In the genomic region with DNA sequence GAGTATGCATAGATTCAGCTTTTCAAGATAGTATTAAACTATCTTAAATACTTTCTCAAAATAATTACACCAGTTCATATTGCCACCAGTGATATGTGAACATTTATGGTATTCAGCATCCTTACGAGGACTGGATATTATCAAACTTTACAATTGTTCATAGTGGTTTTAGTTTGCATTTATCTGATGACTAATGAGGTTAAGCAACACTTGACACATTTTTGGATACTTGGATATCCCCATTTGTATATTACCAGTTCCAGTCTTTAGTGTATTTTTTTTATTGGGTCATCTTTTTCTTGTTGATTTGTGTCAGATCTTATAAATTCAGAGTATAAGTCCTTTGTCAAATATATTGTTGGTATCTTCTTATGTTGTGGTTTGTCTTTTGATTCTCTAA, we compare ENCODE assay signal across 14 cellular contexts.
DNase-seq lines count a peak whose midpoint lies in the region; ATAC-seq and TF ChIP-seq lines count a peak whose summit lies in the region.
"Had no signal": no experiment of that assay in that cellular context is flagged by ENCODE, and none has a peak within 500 bp of the region (broad histone marks: within the 10 kb centered on the region; RNA-seq: fewer than 3 reads in every experiment).

No MANE protein-coding gene starts in this region.

- H2BK120ac ChIP-seq in mesenchymal stem cell (ENCODE audit: low read depth, low read length), result no peak overlapping the region

- no peak overlapping the region for H3K27ac ChIP-seq in mesenchymal stem cell (ENCODE audit: low read length, poor library complexity, severe bottlenecking)
- no peak overlapping the region for H3K27ac ChIP-seq in GM23338 (ENCODE audit: low read depth)
- H3K27ac ChIP-seq: BLaER1 treated with 17β-estradiol and CSF1 and Interleukin-3, amounts not matched to agents 10 nM and 100 nM; HL-60 had no signal

- H2BK15ac ChIP-seq in mesenchymal stem cell (ENCODE audit: low read depth, poor library complexity, severe bottlenecking), result no peak overlapping the region

- H4K20me1 ChIP-seq in GM23338 (replicated peaks; ENCODE audit: insufficient read depth), result no peaks in the 10 kb centered on the region
- H4K20me1 ChIP-seq: BLaER1 treated with 17β-estradiol and CSF1 and Interleukin-3, amounts not matched to agents 10 nM and 100 nM had no signal

- H3K4me3 ChIP-seq in astrocyte of the cerebellum (ENCODE audit: low read depth, low read length) (no peak overlapping the region), fibroblast of mammary gland (ENCODE audit: control insufficient read depth, low read depth, low read length) (no peak overlapping the region), mesenchymal stem cell (ENCODE audit: insufficient read depth in 1 of 2, low read depth in 1 of 2, low read length in 2 of 2) (no peak overlapping the region), GM23338 (no peak overlapping the region)
- H3K4me3 ChIP-seq: BLaER1 treated with 17β-estradiol and CSF1 and Interleukin-3, amounts not matched to agents 10 nM and 100 nM; GM12878 had no signal

- TF ChIP-seq CTCF in astrocyte of the cerebellum (IDR thresholded peaks at IDR 0.05; ENCODE audit: low read depth, low read length, missing control alignments), result no peak
- TF ChIP-seq CTCF in fibroblast of mammary gland (conservative IDR thresholded peaks at IDR 0.05; ENCODE audit: control insufficient read depth, insufficient read depth, low read depth, low read length), result no peak
- no peak for TF ChIP-seq CTCF in GM23338 (conservative IDR thresholded peaks at IDR 0.05; ENCODE audit: low read depth in 2 of 2)

- no peaks in the 10 kb centered on the region for H3K27me3 ChIP-seq in mesenchymal stem cell (ENCODE audit: control insufficient read depth in 1 of 2, insufficient read depth in 1 of 2, low read length in 2 of 2)
- H3K27me3 ChIP-seq in GM23338 (ENCODE audit: insufficient read depth), result no peaks in the 10 kb centered on the region
- H3K27me3 ChIP-seq: BLaER1 treated with 17β-estradiol and CSF1 and Interleukin-3, amounts not matched to agents 10 nM and 100 nM had no signal

- H3K9me3 ChIP-seq in mesenchymal stem cell (ENCODE audit: control insufficient read depth, low read length), result no peaks in the 10 kb centered on the region
- H3K9me3 ChIP-seq: BLaER1 treated with 17β-estradiol and CSF1 and Interleukin-3, amounts not matched to agents 10 nM and 100 nM had no signal

- peak; percentile 6 for DNase-seq in HS-5 (ENCODE audit: low read depth)
- DNase-seq in astrocyte of the cerebellum (ENCODE audit: low read depth), result peak; percentile 2
- DNase-seq in fibroblast of mammary gland (ENCODE audit: low read depth), result peak; percentile 66
- DNase-seq in mesenchymal stem cell, result peak; percentile 6
- no peak for DNase-seq in GM23338 (ENCODE audit: low spot score)
- DNase-seq in T-helper 9 cell, result no peak
- DNase-seq in SHP77 treated with DMSO at 0.1 percent for 48 hours (lab: John Stamatoyannopoulos, UW), result no peak
- DNase-seq: ACHN; CD4-positive, CD25-positive, alpha-beta regulatory T cell; DMS 273 treated with DMSO at 0.1 percent for 48 hours had no signal

- no peaks in the 10 kb centered on the region for H3F3A ChIP-seq in GM23338 (replicated peaks; ENCODE audit: low read depth)

- WGBS in mesenchymal stem cell, result no CpG with 5 or more reads among the region's 1 CpG

- H3K9me2 ChIP-seq in GM23338 (ENCODE audit: insufficient read depth), result no peaks in the 10 kb centered on the region

- no peaks in the 10 kb centered on the region for H3K4me1 Mint-ChIP-seq in GM23338
- H3K4me1 Mint-ChIP-seq: CD4-positive, CD25-positive, alpha-beta regulatory T cell had no signal

- no peak overlapping the region for H3K9ac ChIP-seq in mesenchymal stem cell (ENCODE audit: low read length)
- H3K9ac ChIP-seq: BLaER1 treated with 17β-estradiol and CSF1 and Interleukin-3, amounts not matched to agents 10 nM and 100 nM had no signal

- H2BK12ac ChIP-seq in mesenchymal stem cell (ENCODE audit: low read length in 2 of 2), result no peak overlapping the region

- H3K27me3 Mint-ChIP-seq in GM23338 (ENCODE audit: insufficient read depth, low read depth, poor library complexity), result no peaks in the 10 kb centered on the region
- H3K27me3 Mint-ChIP-seq: CD4-positive, CD25-positive, alpha-beta regulatory T cell had no signal

- no peak overlapping the region for H4K91ac ChIP-seq in mesenchymal stem cell (ENCODE audit: low read length)

- no peak overlapping the region for H4K8ac ChIP-seq in mesenchymal stem cell (ENCODE audit: low read length)

- no peak overlapping the region for H2BK5ac ChIP-seq in mesenchymal stem cell (ENCODE audit: low read depth, low read length, poor library complexity, severe bottlenecking)

- H3K27ac Mint-ChIP-seq in GM23338, result no peak overlapping the region
- H3K27ac Mint-ChIP-seq: CD4-positive, CD25-positive, alpha-beta regulatory T cell had no signal

- no peak for ATAC-seq in GM23338
- ATAC-seq: GM12878, HCT116 had no signal

- no peak overlapping the region for H2AFZ ChIP-seq in mesenchymal stem cell (ENCODE audit: low read depth, low read length)
- no peak overlapping the region for H2AFZ ChIP-seq in GM23338

- H3K4me2 ChIP-seq in mesenchymal stem cell (ENCODE audit: low read length, poor library complexity, severe bottlenecking) (no peak overlapping the region), GM23338 (no peak overlapping the region)
- H3K4me2 ChIP-seq: BLaER1 treated with 17β-estradiol and CSF1 and Interleukin-3, amounts not matched to agents 10 nM and 100 nM had no signal

- H3K36me3 Mint-ChIP-seq in GM23338 (ENCODE audit: low read depth), result no peaks in the 10 kb centered on the region
- H3K36me3 Mint-ChIP-seq: CD4-positive, CD25-positive, alpha-beta regulatory T cell had no signal

- in situ Hi-C loops in astrocyte of the cerebellum (cut with HindIII; ENCODE audit: low sequenced_read_pairs), result no loop called here

- H3K4me3 Mint-ChIP-seq in GM23338, result no peak overlapping the region
- H3K4me3 Mint-ChIP-seq: CD4-positive, CD25-positive, alpha-beta regulatory T cell had no signal

- H3K79me1 ChIP-seq in mesenchymal stem cell (replicated peaks; ENCODE audit: low read length, poor library complexity, severe bottlenecking), result no peaks in the 10 kb centered on the region

- no peak overlapping the region for H3K14ac ChIP-seq in mesenchymal stem cell (ENCODE audit: low read length in 2 of 2)

- no peak overlapping the region for H3K18ac ChIP-seq in mesenchymal stem cell (ENCODE audit: low read depth in 1 of 2, low read length in 2 of 2)

- H3K79me2 ChIP-seq in GM23338 (replicated peaks; ENCODE audit: insufficient read depth), result no peaks in the 10 kb centered on the region

- H3K9me3 Mint-ChIP-seq in GM23338, result no peaks in the 10 kb centered on the region

- no peak overlapping the region for H3K23ac ChIP-seq in mesenchymal stem cell (ENCODE audit: low read length in 2 of 2)

- no peak overlapping the region for H3K4ac ChIP-seq in mesenchymal stem cell (ENCODE audit: low read depth in 1 of 2, low read length in 2 of 2)

- no peaks in the 10 kb centered on the region for H3K36me3 ChIP-seq in mesenchymal stem cell (ENCODE audit: control insufficient read depth in 1 of 2, insufficient read depth in 2 of 2, low read depth in 1 of 2, low read length in 2 of 2)
- H3K36me3 ChIP-seq in GM23338 (ENCODE audit: insufficient read depth), result no peaks in the 10 kb centered on the region
- H3K36me3 ChIP-seq: BLaER1 treated with 17β-estradiol and CSF1 and Interleukin-3, amounts not matched to agents 10 nM and 100 nM had no signal

- H2AK5ac ChIP-seq in mesenchymal stem cell (ENCODE audit: low read length, severe bottlenecking), result no peak overlapping the region

- H3K4me1 ChIP-seq in mesenchymal stem cell (ENCODE audit: control insufficient read depth, insufficient read depth, low read depth, low read length) (no peaks in the 10 kb centered on the region), GM23338 (ENCODE audit: insufficient read depth) (no peaks in the 10 kb centered on the region)
- H3K4me1 ChIP-seq: BLaER1 treated with 17β-estradiol and CSF1 and Interleukin-3, amounts not matched to agents 10 nM and 100 nM had no signal

TF ChIP-seq in GM23338, 12 proteins besides CTCF, POLR2A, EP300 and RAD21:
- no peak for TF ChIP-seq ZNF114 (CRISPR knock-in tag; IDR thresholded peaks at IDR 0.05)
- no peak for TF ChIP-seq ETS1 (IDR thresholded peaks at IDR 0.05)
- TF ChIP-seq POLR2AphosphoS5 (IDR thresholded peaks at IDR 0.05; ENCODE audit: low read depth), result no peak
- no peak for TF ChIP-seq REST (IDR thresholded peaks at IDR 0.05; ENCODE audit: unreplicated experiment)
- no peak for TF ChIP-seq NANOG (IDR thresholded peaks at IDR 0.05; ENCODE audit: borderline replicate concordance)

Comparison
In these comparisons a context has a peak if more than half of its experiments do, and no peak if none do; other contexts are left out.
1. DNase-seq: peak in HS-5 (single experiment), astrocyte of the cerebellum (single experiment), fibroblast of mammary gland (single experiment) and mesenchymal stem cell (single experiment); none in GM23338 (single experiment), T-helper 9 cell (single experiment) and SHP77 treated with DMSO at 0.1 percent for 48 hours (single experiment).